16 cellular contexts compared by ENCODE assay signal in genomic region chr14:94944636-94945258, GRCh38.
DNase-seq lines count a peak whose midpoint lies in the region; ATAC-seq and TF ChIP-seq lines count a peak whose summit lies in the region.
"Had no signal": no experiment of that assay in that cellular context is flagged by ENCODE, and none has a peak within 500 bp of the region (broad histone marks: within the 10 kb centered on the region; RNA-seq: fewer than 3 reads in every experiment).

No MANE protein-coding gene starts in this region.

- H3K4me2 ChIP-seq in neural progenitor cell: no peak overlapping the region

- H3K9ac ChIP-seq in neural progenitor cell: no peak overlapping the region
- H3K9ac ChIP-seq: GM23248 had no signal

- no peak for ATAC-seq in HG02623 (IDR thresholded peaks at IDR 0.05; ENCODE audit: unreplicated experiment)

- H3K27me3 Mint-ChIP-seq in activated CD4-positive, alpha-beta T cell treated with anti-CD3 and anti-CD28 coated beads, Interleukin-2, amount 10 ng/mL, durations not matched to agents 7 days and 5 days: peaks cover 11% of the 10 kb centered on the region
- peaks cover 1% of the 10 kb centered on the region for H3K27me3 Mint-ChIP-seq in activated CD4-positive, alpha-beta T cell treated with anti-CD3 and anti-CD28 coated beads, Interleukin-2, amount 10 ng/mL, durations not matched to agents 24 days and 14 days
- H3K27me3 Mint-ChIP-seq in neural progenitor cell (ENCODE audit: insufficient read depth, low read depth): peaks cover 4% of the 10 kb centered on the region

- H3K4me1 Mint-ChIP-seq in activated CD4-positive, alpha-beta T cell treated with anti-CD3 and anti-CD28 coated beads, Interleukin-2, amount 10 ng/mL, durations not matched to agents 7 days and 5 days: peaks cover 19% of the 10 kb centered on the region
- peaks cover 7% of the 10 kb centered on the region for H3K4me1 Mint-ChIP-seq in activated CD4-positive, alpha-beta T cell treated with anti-CD3 and anti-CD28 coated beads, Interleukin-2, amount 10 ng/mL, durations not matched to agents 24 days and 14 days
- H3K4me1 Mint-ChIP-seq in neural progenitor cell: peaks cover 2% of the 10 kb centered on the region

- no peaks in the 10 kb centered on the region for H3K27me3 ChIP-seq in SJSA1 (replicated peaks)
- no peaks in the 10 kb centered on the region for H3K27me3 ChIP-seq in neural progenitor cell

- intact Hi-C loops in activated CD4-positive, alpha-beta T cell treated with anti-CD3 and anti-CD28 coated beads, Interleukin-2, amount 10 ng/mL, durations not matched to agents 24 days and 14 days (cut with micrococcal nuclease): no loop called here

- no peaks in the 10 kb centered on the region for H4K20me1 ChIP-seq in neural progenitor cell (ENCODE audit: low read depth)

- no peak overlapping the region for H3K4me3 Mint-ChIP-seq in activated CD4-positive, alpha-beta T cell treated with anti-CD3 and anti-CD28 coated beads, Interleukin-2, amount 10 ng/mL, durations not matched to agents 7 days and 5 days
- H3K4me3 Mint-ChIP-seq in activated CD4-positive, alpha-beta T cell treated with anti-CD3 and anti-CD28 coated beads, Interleukin-2, amount 10 ng/mL, durations not matched to agents 24 days and 14 days: no peak overlapping the region
- no peak overlapping the region for H3K4me3 Mint-ChIP-seq in neural progenitor cell
- H3K4me3 Mint-ChIP-seq: CD4-positive, alpha-beta T cell had no signal

- H3K36me3 ChIP-seq in SJSA1: no peaks in the 10 kb centered on the region
- no peaks in the 10 kb centered on the region for H3K36me3 ChIP-seq in neural progenitor cell

- H3K9me3 Mint-ChIP-seq in activated CD4-positive, alpha-beta T cell treated with anti-CD3 and anti-CD28 coated beads, Interleukin-2, amount 10 ng/mL, durations not matched to agents 7 days and 5 days: peaks cover 4% of the 10 kb centered on the region
- no peaks in the 10 kb centered on the region for H3K9me3 Mint-ChIP-seq in activated CD4-positive, alpha-beta T cell treated with anti-CD3 and anti-CD28 coated beads, Interleukin-2, amount 10 ng/mL, durations not matched to agents 24 days and 14 days
- peaks cover 7% of the 10 kb centered on the region for H3K9me3 Mint-ChIP-seq in neural progenitor cell

- H3K27ac ChIP-seq in SJSA1: peak overlapping the region; percentile 62
- no peak overlapping the region for H3K27ac ChIP-seq in neural progenitor cell
- H3K27ac ChIP-seq: 22Rv1, GM23248 had no signal

- peak overlapping the region; percentile 89 for H3K27ac Mint-ChIP-seq in activated CD4-positive, alpha-beta T cell treated with anti-CD3 and anti-CD28 coated beads, Interleukin-2, amount 10 ng/mL, durations not matched to agents 7 days and 5 days
- H3K27ac Mint-ChIP-seq in activated CD4-positive, alpha-beta T cell treated with anti-CD3 and anti-CD28 coated beads, Interleukin-2, amount 10 ng/mL, durations not matched to agents 24 days and 14 days: no peak overlapping the region
- H3K27ac Mint-ChIP-seq in neural progenitor cell: peak overlapping the region; percentile 82

- H3K9me3 ChIP-seq in SJSA1 (replicated peaks) (no peaks in the 10 kb centered on the region), neural progenitor cell (ENCODE audit: low read depth) (no peaks in the 10 kb centered on the region)

- H3K4me1 ChIP-seq in SJSA1 (replicated peaks): peaks cover 21% of the 10 kb centered on the region
- no peaks in the 10 kb centered on the region for H3K4me1 ChIP-seq in neural progenitor cell

- no peak for TF ChIP-seq CTCF in neural progenitor cell (IDR thresholded peaks at IDR 0.05)

- H3F3A ChIP-seq in neural progenitor cell (ENCODE audit: low read depth): no peaks in the 10 kb centered on the region

- POLR2A ChIA-PET in activated CD4-positive, alpha-beta T cell treated with anti-CD3 and anti-CD28 coated beads, Interleukin-2, amount 10 ng/mL, durations not matched to agents 7 days and 5 days (lab: Charles Lee): no interaction called here

- CTCF ChIA-PET in activated CD4-positive, alpha-beta T cell treated with anti-CD3 and anti-CD28 coated beads, Interleukin-2, amount 10 ng/mL, durations not matched to agents 7 days and 5 days (lab: Charles Lee): no interaction called here

- no peak for DNase-seq in activated CD4-positive, alpha-beta T cell treated with anti-CD3 and anti-CD28 coated beads, Interleukin-2, amount 10 ng/mL, durations not matched to agents 7 days and 5 days
- DNase-seq in activated CD4-positive, alpha-beta T cell treated with anti-CD3 and anti-CD28 coated beads, Interleukin-2, amount 10 ng/mL, durations not matched to agents 24 days and 14 days: no peak
- DNase-seq in SJSA1 (ENCODE audit: low read depth in 1 of 2, low spot score in 2 of 2): peak; percentile 57 to 67
- DNase-seq in fibroblast of peridontal ligament (ENCODE audit: extremely low read depth): peak; percentile 0
- no peak for DNase-seq in neural progenitor cell (ENCODE audit: low spot score)
- DNase-seq in H4 (ENCODE audit: low spot score): no peak
- DNase-seq in NCI-H526 treated with DMSO at 0.1 percent for 48 hours (lab: John Stamatoyannopoulos, UW): no peak
- DNase-seq: AML-193, C1 segment of cervical spinal cord, DMS79, EL, GM23248, H7 had no signal

- H3K36me3 Mint-ChIP-seq in activated CD4-positive, alpha-beta T cell treated with anti-CD3 and anti-CD28 coated beads, Interleukin-2, amount 10 ng/mL, durations not matched to agents 7 days and 5 days (ENCODE audit: low read depth): no peaks in the 10 kb centered on the region
- H3K36me3 Mint-ChIP-seq in activated CD4-positive, alpha-beta T cell treated with anti-CD3 and anti-CD28 coated beads, Interleukin-2, amount 10 ng/mL, durations not matched to agents 24 days and 14 days (ENCODE audit: low read depth): no peaks in the 10 kb centered on the region
- no peaks in the 10 kb centered on the region for H3K36me3 Mint-ChIP-seq in neural progenitor cell

- no peak overlapping the region for H3K4me3 ChIP-seq in SJSA1
- H3K4me3 ChIP-seq in neural progenitor cell: no peak overlapping the region
- H3K4me3 ChIP-seq: GM23248 had no signal

- H2AFZ ChIP-seq in neural progenitor cell (replicated peaks): no peak overlapping the region
- H2AFZ ChIP-seq: GM23248 had no signal

- no peaks in the 10 kb centered on the region for H3K79me2 ChIP-seq in neural progenitor cell (ENCODE audit: low read depth)

Comparison
In these comparisons a context has a peak if more than half of its experiments do, and no peak if none do; other contexts are left out.
1. DNase-seq: peak in SJSA1 (2 of 2) and fibroblast of peridontal ligament (single experiment); none in activated CD4-positive, alpha-beta T cell treated with anti-CD3 and anti-CD28 coated beads, Interleukin-2, amount 10 ng/mL, durations not matched to agents 7 days and 5 days (single experiment), activated CD4-positive, alpha-beta T cell treated with anti-CD3 and anti-CD28 coated beads, Interleukin-2, amount 10 ng/mL, durations not matched to agents 24 days and 14 days (single experiment), neural progenitor cell (single experiment), H4 (single experiment) and NCI-H526 treated with DMSO at 0.1 percent for 48 hours (single experiment).